15 cellular contexts compared by ENCODE assay signal in genomic region chr2:189407944-189408209, GRCh38. TPM values are rescaled to one million over a fixed set of nuclear protein-coding genes. Genes with fewer than 3 reads are reported as not detected.
DNase-seq lines count a peak whose midpoint lies in the region; ATAC-seq, FAIRE-seq and TF ChIP-seq lines count a peak whose summit lies in the region.
"Had no signal": no experiment of that assay in that cellular context is flagged by ENCODE, and none has a peak within 500 bp of the region (broad histone marks: within the 10 kb centered on the region; RNA-seq: fewer than 3 reads in every experiment).

No MANE protein-coding gene starts in this region.

- WGBS in suprapubic skin = 44% methylated on average over 1 of the region's 1 CpG

- no peak for FAIRE-seq in GM12892 (lab: Jason Lieb, UNC)

- TF ChIP-seq EP300 in suprapubic skin (IDR thresholded peaks at IDR 0.05) = no peak

- no peak overlapping the region for H3K4me3 ChIP-seq in left lung
- H3K4me3 ChIP-seq in suprapubic skin = no peak overlapping the region

- H3K4me1 ChIP-seq in left lung = peaks cover 0 to 7% of the 10 kb centered on the region in 2 donors
- H3K4me1 ChIP-seq in suprapubic skin = peaks cover 11% of the 10 kb centered on the region

- H3K9me3 ChIP-seq in left lung = no peaks in the 10 kb centered on the region
- no peaks in the 10 kb centered on the region for H3K9me3 ChIP-seq in suprapubic skin
- no peaks in the 10 kb centered on the region for H3K9me3 ChIP-seq in CD4-positive, alpha-beta T cell (ENCODE audit: control insufficient read depth, low read length)

- no peak for TF ChIP-seq POLR2A in suprapubic skin (IDR thresholded peaks at IDR 0.05)
- TF ChIP-seq POLR2A in GM12892 (IDR thresholded peaks at IDR 0.05; ENCODE audit: low read depth, low read length) = no peak

- H3K27ac Mint-ChIP-seq in activated naive CD8-positive, alpha-beta T cell treated with anti-CD3 and anti-CD28 coated beads, Interleukin-2, amount 50 U/mL, for 24 hours = peak overlapping the region; percentile 69
- H3K27ac Mint-ChIP-seq in CD4-positive, alpha-beta T cell = no peak overlapping the region
- H3K27ac Mint-ChIP-seq: naive B cell had no signal

- H3K36me3 ChIP-seq in left lung = no peaks in the 10 kb centered on the region
- no peaks in the 10 kb centered on the region for H3K36me3 ChIP-seq in suprapubic skin

- peak overlapping the region; percentile 34 to 65 for H3K27ac ChIP-seq in left lung
- H3K27ac ChIP-seq in suprapubic skin = peak overlapping the region; percentile 31
- H3K27ac ChIP-seq in CD4-positive, alpha-beta T cell (ENCODE audit: low read depth, low read length) = no peak overlapping the region
- H3K27ac ChIP-seq: 22Rv1, RWPE1 had no signal

- no peak for TF ChIP-seq CTCF in left lung (IDR thresholded peaks at IDR 0.05)
- no peak for TF ChIP-seq CTCF in suprapubic skin (IDR thresholded peaks at IDR 0.05)
- TF ChIP-seq CTCF in CD4-positive, alpha-beta T cell (IDR thresholded peaks at IDR 0.05) = no peak

- H3K27me3 Mint-ChIP-seq in activated naive CD8-positive, alpha-beta T cell treated with anti-CD3 and anti-CD28 coated beads, Interleukin-2, amount 50 U/mL, for 24 hours = no peaks in the 10 kb centered on the region
- no peaks in the 10 kb centered on the region for H3K27me3 Mint-ChIP-seq in CD4-positive, alpha-beta T cell
- H3K27me3 Mint-ChIP-seq: naive B cell had no signal

- H3K27me3 ChIP-seq in left lung (no peaks in the 10 kb centered on the region), suprapubic skin (no peaks in the 10 kb centered on the region)
- H3K27me3 ChIP-seq in CD4-positive, alpha-beta T cell (ENCODE audit: control insufficient read depth, insufficient read depth, low read length) = no peaks in the 10 kb centered on the region

- peak; percentile 66 for DNase-seq in DMS53 (lab: John Stamatoyannopoulos, UW)
- DNase-seq in DMS53 treated with DMSO at 0.1 percent for 48 hours (lab: John Stamatoyannopoulos, UW; ENCODE audit: unreplicated experiment) = no peak
- no peak for DNase-seq in activated naive CD8-positive, alpha-beta T cell treated with anti-CD3 and anti-CD28 coated beads, Interleukin-2, amount 50 U/mL, for 24 hours
- DNase-seq in left lung = no peak
- no peak for DNase-seq in suprapubic skin (ENCODE audit: low spot score in 2 of 2)
- no peak for DNase-seq in GM12892 (ENCODE audit: insufficient read length)
- no peak for DNase-seq in CD4-positive, alpha-beta T cell
- DNase-seq: activated CD4-positive, CD25-positive, alpha-beta regulatory T cell; activated gamma-delta T cell; cortex of kidney; naive B cell; NCI-H2081 had no signal

- no peaks in the 10 kb centered on the region for H3K9me3 Mint-ChIP-seq in activated naive CD8-positive, alpha-beta T cell treated with anti-CD3 and anti-CD28 coated beads, Interleukin-2, amount 50 U/mL, for 24 hours
- H3K9me3 Mint-ChIP-seq in CD4-positive, alpha-beta T cell = no peaks in the 10 kb centered on the region
- H3K9me3 Mint-ChIP-seq: naive B cell had no signal

- intact Hi-C loops in left lung (cut with DNase I) = no loop called here
- intact Hi-C loops in CD4-positive, alpha-beta T cell (cut with DNase I, micrococcal nuclease) = no loop called here

- H3K36me3 Mint-ChIP-seq in activated naive CD8-positive, alpha-beta T cell treated with anti-CD3 and anti-CD28 coated beads, Interleukin-2, amount 50 U/mL, for 24 hours (ENCODE audit: low read depth) = no peaks in the 10 kb centered on the region
- no peaks in the 10 kb centered on the region for H3K36me3 Mint-ChIP-seq in CD4-positive, alpha-beta T cell (ENCODE audit: low read depth)
- H3K36me3 Mint-ChIP-seq: naive B cell had no signal

- ATAC-seq in activated naive CD8-positive, alpha-beta T cell treated with anti-CD3 and anti-CD28 coated beads, Interleukin-2, amount 50 U/mL, for 24 hours = no peak
- ATAC-seq in left lung (peak; percentile 35), HG02938 (IDR thresholded peaks at IDR 0.05; ENCODE audit: unreplicated experiment) (no peak)
- no peak for ATAC-seq in CD4-positive, alpha-beta T cell (ENCODE audit: poor library complexity)

- peaks cover 53% of the 10 kb centered on the region for H3K4me1 Mint-ChIP-seq in activated naive CD8-positive, alpha-beta T cell treated with anti-CD3 and anti-CD28 coated beads, Interleukin-2, amount 50 U/mL, for 24 hours
- peaks cover 10% of the 10 kb centered on the region for H3K4me1 Mint-ChIP-seq in CD4-positive, alpha-beta T cell (ENCODE audit: low read depth)
- H3K4me1 Mint-ChIP-seq: naive B cell had no signal

- POLR2A ChIA-PET in CD4-positive, alpha-beta T cell (lab: Charles Lee) = no interaction called here

- CTCF ChIA-PET in CD4-positive, alpha-beta T cell (lab: Charles Lee) = no interaction called here

- peak overlapping the region; percentile 7 for H3K4me3 Mint-ChIP-seq in activated naive CD8-positive, alpha-beta T cell treated with anti-CD3 and anti-CD28 coated beads, Interleukin-2, amount 50 U/mL, for 24 hours
- H3K4me3 Mint-ChIP-seq in CD4-positive, alpha-beta T cell = no peak overlapping the region
- H3K4me3 Mint-ChIP-seq: naive B cell had no signal

RNA-seq across cellular contexts. Expression of gene WDR75, which starts 33.4 kb away (rescaled TPM):
- total RNA-seq in left lung (10 to 100 TPM; 24.6 to 34.3 TPM), suprapubic skin (100 to 1,000 TPM in 1 of 4 donors, 10 to 100 TPM in 3; 24.2 to 130 (median 41.1) TPM)
- 55.8 TPM for polyA plus RNA-seq in GM12892 (2012; ENCODE audit: missing spikeins)
- 10 to 100 TPM; 38.1 to 45.3 TPM for total RNA-seq in CD4-positive, alpha-beta T cell
